Comparison of ENCODE assay signal across 8 cellular contexts in genomic region chr12:11228268-11228879, GRCh38. TPM values are rescaled to one million over a fixed set of nuclear protein-coding genes. Genes with fewer than 3 reads are reported as not detected.
DNase-seq lines count a peak whose midpoint lies in the region; ATAC-seq and TF ChIP-seq lines count a peak whose summit lies in the region.

No MANE protein-coding gene starts in this region.

- H3K4me3 ChIP-seq in iPS DF 6.9 (ENCODE audit: low read length): no peak overlapping the region

- TF ChIP-seq CTCF in HFFc6 (IDR thresholded peaks at IDR 0.05): peak; percentile 75

- no peaks in the 10 kb centered on the region for H3K36me3 Mint-ChIP-seq in HFFc6 (ENCODE audit: low read depth)
- peaks cover 2% of the 10 kb centered on the region for H3K36me3 Mint-ChIP-seq in activated naive CD8-positive, alpha-beta T cell treated with anti-CD3 and anti-CD28 coated beads for 36 hours

- no peaks in the 10 kb centered on the region for H3K27me3 Mint-ChIP-seq in HFFc6 (ENCODE audit: insufficient read depth)
- H3K27me3 Mint-ChIP-seq in activated naive CD8-positive, alpha-beta T cell treated with anti-CD3 and anti-CD28 coated beads for 36 hours: no peaks in the 10 kb centered on the region

- peak; percentile 0 for DNase-seq in activated T-cell treated with anti-CD3 and anti-CD28 coated beads for 1 hour (ENCODE audit: low read depth)
- no peak for DNase-seq in activated T-cell treated with anti-CD3 and anti-CD28 coated beads for 4 hours
- DNase-seq in HFFc6: peak; percentile 19
- peak; percentile 43 for DNase-seq in NCI-H460 (ENCODE audit: extremely low read depth, low read depth)
- DNase-seq in activated naive CD8-positive, alpha-beta T cell treated with anti-CD3 and anti-CD28 coated beads for 36 hours: peak; percentile 26
- peak; percentile 73 for DNase-seq in iPS DF 6.9 (ENCODE audit: low read depth, low spot score)
- DNase-seq in stimulated activated CD4-positive, alpha-beta T cell treated with anti-CD3 and anti-CD28 coated beads, Interleukin-4, amount 100 ng/mL, for 24 hours: peak; percentile 4

- no peak overlapping the region for H3K27ac Mint-ChIP-seq in HFFc6
- no peak overlapping the region for H3K27ac Mint-ChIP-seq in activated naive CD8-positive, alpha-beta T cell treated with anti-CD3 and anti-CD28 coated beads for 36 hours

- H3K27me3 ChIP-seq in iPS DF 6.9 (ENCODE audit: control insufficient read depth, insufficient read depth, low read length): no peaks in the 10 kb centered on the region

- H3K9me3 ChIP-seq in iPS DF 6.9 (ENCODE audit: control insufficient read depth, insufficient read depth, low read length): no peaks in the 10 kb centered on the region

- no peaks in the 10 kb centered on the region for H3K4me1 ChIP-seq in iPS DF 6.9 (ENCODE audit: control insufficient read depth, insufficient read depth, low read length)

- H3K4me1 Mint-ChIP-seq in HFFc6 (ENCODE audit: low read depth): no peaks in the 10 kb centered on the region
- H3K4me1 Mint-ChIP-seq in activated naive CD8-positive, alpha-beta T cell treated with anti-CD3 and anti-CD28 coated beads for 36 hours: no peaks in the 10 kb centered on the region

- no peak for ATAC-seq in HG03135 (IDR thresholded peaks at IDR 0.05; ENCODE audit: unreplicated experiment)

- no peaks in the 10 kb centered on the region for H3K36me3 ChIP-seq in iPS DF 6.9 (ENCODE audit: control insufficient read depth, insufficient read depth, low read length)

- H3K27ac ChIP-seq in iPS DF 6.9 (ENCODE audit: low read length): no peak overlapping the region

- WGBS in iPS DF 6.9 (ENCODE audit: insufficient coverage, insufficient read length): no CpG with 5 or more reads among the region's 5 CpGs

- no peak overlapping the region for H3K4me3 Mint-ChIP-seq in HFFc6
- no peak overlapping the region for H3K4me3 Mint-ChIP-seq in activated naive CD8-positive, alpha-beta T cell treated with anti-CD3 and anti-CD28 coated beads for 36 hours

- no peaks in the 10 kb centered on the region for H3K9me3 Mint-ChIP-seq in HFFc6
- H3K9me3 Mint-ChIP-seq in activated naive CD8-positive, alpha-beta T cell treated with anti-CD3 and anti-CD28 coated beads for 36 hours: no peaks in the 10 kb centered on the region

RNA-seq across cellular contexts. Expression of gene PRB3, which starts 41.1 kb away (rescaled TPM):
- total RNA-seq in HFFc6 (2021; fragmentation: NEBNext Ultra II Directional; extraction: Animal tissue kit (Norgen Biotek cat#: 25700)): not detected
- total RNA-seq in NCI-H460 (2014; rRNA removed; shearing (Covaris generic)): not detected in 2 replicates
- not detected in 2 replicates for polyA plus RNA-seq in NCI-H460 (2014; cell fraction: nucleus; rRNA removed)
- total RNA-seq in activated naive CD8-positive, alpha-beta T cell treated with anti-CD3 and anti-CD28 coated beads for 36 hours: not detected

RNA-seq across cellular contexts. Expression of gene TAS2R42, which starts 41.6 kb away (rescaled TPM):
- not detected for total RNA-seq in HFFc6 (2021; fragmentation: NEBNext Ultra II Directional; extraction: Animal tissue kit (Norgen Biotek cat#: 25700))
- not detected in 2 replicates for total RNA-seq in NCI-H460 (2014; rRNA removed; shearing (Covaris generic))
- polyA plus RNA-seq in NCI-H460 (2014; cell fraction: nucleus; rRNA removed): not detected in 2 replicates
- total RNA-seq in activated naive CD8-positive, alpha-beta T cell treated with anti-CD3 and anti-CD28 coated beads for 36 hours: not detected

RNA-seq across cellular contexts. Expression of gene SMIM10L1, which starts 57.4 kb away (rescaled TPM):
- 10 to 100 TPM; 11.7 to 13.7 (median 13.1) TPM for total RNA-seq in HFFc6 (2021; fragmentation: NEBNext Ultra II Directional; extraction: Animal tissue kit (Norgen Biotek cat#: 25700))
- total RNA-seq in NCI-H460 (2014; rRNA removed; shearing (Covaris generic)): 9.3 and 9.7 TPM in 2 replicates
- polyA plus RNA-seq in NCI-H460 (2014; cell fraction: nucleus; rRNA removed): 2.5 and 3.5 TPM in 2 replicates
- 1 to 10 TPM; 8.7 to 9.0 TPM for total RNA-seq in activated naive CD8-positive, alpha-beta T cell treated with anti-CD3 and anti-CD28 coated beads for 36 hours
